ENCODE assay signal across 4 cellular contexts in genomic region chr7:127338122-127338521, GRCh38.
"Had no signal": no experiment of that assay in that cellular context is flagged by ENCODE, and none has a peak within 500 bp of the region (broad histone marks: within the 10 kb centered on the region; RNA-seq: fewer than 3 reads in every experiment).

No MANE protein-coding gene starts in this region.

- H3K4me3 ChIP-seq: GM23338 had no signal

- DNase-seq: H9, HCEC 1CT, IMR-90 had no signal

- ATAC-seq: GM23338 had no signal
